Comparison of ENCODE assay signal across 9 cellular contexts in the genomic region with DNA sequence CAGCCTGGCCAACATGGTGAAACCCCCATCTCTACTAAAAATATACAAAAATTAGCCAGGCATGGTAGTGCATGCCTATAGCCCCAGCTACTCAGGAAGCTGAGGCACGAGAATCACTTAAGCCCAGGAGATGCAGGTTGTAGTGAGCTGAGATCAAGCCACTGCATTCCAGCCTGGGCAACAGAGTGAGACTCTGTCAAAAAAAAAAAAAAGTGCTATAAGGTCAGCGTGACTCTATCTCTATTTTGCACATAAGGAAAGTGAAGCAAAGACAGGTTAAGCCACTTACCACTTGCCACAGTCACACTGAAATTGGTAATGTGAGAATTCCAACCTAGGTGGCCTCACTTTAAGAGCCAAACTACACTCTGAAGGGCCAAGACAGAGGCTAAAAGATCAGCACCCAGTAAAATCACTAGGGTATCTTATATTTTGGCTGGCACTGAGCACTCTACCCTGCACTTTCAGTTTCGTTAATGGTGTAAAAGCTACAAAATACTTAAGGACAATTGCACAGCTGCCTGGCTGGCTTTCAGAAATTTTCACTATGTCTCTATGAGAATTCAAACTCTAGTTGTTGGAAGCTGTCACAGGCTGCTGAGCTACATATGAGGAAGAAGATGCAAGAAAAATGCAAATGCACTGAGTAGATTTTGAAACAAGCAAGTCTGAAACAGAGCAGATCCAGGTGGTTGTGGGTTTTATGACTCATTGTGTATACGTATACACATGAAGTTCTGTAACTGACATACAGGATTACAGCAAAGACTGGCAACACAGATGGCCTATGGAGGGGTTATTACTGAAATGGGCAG. TPM values are rescaled to one million over a fixed set of nuclear protein-coding genes. Genes with fewer than 3 reads are reported as not detected.
DNase-seq lines count a peak whose midpoint lies in the region; ATAC-seq, FAIRE-seq and TF ChIP-seq lines count a peak whose summit lies in the region.
"Had no signal": no experiment of that assay in that cellular context is flagged by ENCODE, and none has a peak within 500 bp of the region (broad histone marks: within the 10 kb centered on the region; RNA-seq: fewer than 3 reads in every experiment).

No MANE protein-coding gene starts in this region.

- peaks cover 24 to 43% (median 33%) of the 10 kb centered on the region in 4 donors for H3K4me1 Mint-ChIP-seq in CD4-positive, alpha-beta memory T cell

- ATAC-seq in GM19023 (IDR thresholded peaks at IDR 0.05; ENCODE audit: unreplicated experiment) (peak; percentile 92), HG03103 (IDR thresholded peaks at IDR 0.05; ENCODE audit: low read depth, unreplicated experiment) (peak; percentile 92), pancreas (peak; percentile 47 to 85 (median 73))
- ATAC-seq: Panc1 had no signal

- peak overlapping the region; percentile 72 for H3K27ac ChIP-seq in CD4-positive, alpha-beta memory T cell (ENCODE audit: low read depth, low read length)
- H3K27ac ChIP-seq in pancreas = peak overlapping the region in 2 of 4 donors; percentile 40 to 65

- H3K4me1 ChIP-seq in CD4-positive, alpha-beta memory T cell (ENCODE audit: insufficient read depth, low read length) = peaks cover 38% of the 10 kb centered on the region
- H3K4me1 ChIP-seq in pancreas = peaks cover 0 to 7% (median 0%) of the 10 kb centered on the region in 3 donors

- peak overlapping the region; percentile 18 to 41 for H3K4me3 ChIP-seq in CD4-positive, alpha-beta memory T cell (ENCODE audit: low read length in 2 of 2)
- H3K4me3 ChIP-seq in pancreas = peak overlapping the region in 1 of 4 donors; percentile 11

- H3K9me3 ChIP-seq in CD4-positive, alpha-beta memory T cell (ENCODE audit: control insufficient read depth in 1 of 2, low read length in 2 of 2) = no peaks in the 10 kb centered on the region
- no peaks in the 10 kb centered on the region for H3K9me3 ChIP-seq in pancreas

- POLR2A ChIA-PET in CD4-positive, alpha-beta memory T cell (lab: Charles Lee; ENCODE audit: partially characterized antibody) = interaction anchor here (0.5 to 2.8 kb wide), 13 partner anchors 10 to 82 kb away, joined by 3 to 18 read pairs (median 5); partner anchors contain the start of genes EPM2AIP1, MLH1 and TRANK1

- WGBS in pancreas, 2 donors = 63 to 68% methylated on average over 4 of the region's 4 CpGs

- H3K9me3 Mint-ChIP-seq in CD4-positive, alpha-beta memory T cell = no peaks in the 10 kb centered on the region

- FAIRE-seq in pancreas (lab: Jason Lieb, UNC) = no peak

- H3K36me3 ChIP-seq in CD4-positive, alpha-beta memory T cell (ENCODE audit: insufficient read depth, low read length) = no peaks in the 10 kb centered on the region
- no peaks in the 10 kb centered on the region for H3K36me3 ChIP-seq in pancreas

- H3K27ac Mint-ChIP-seq in CD4-positive, alpha-beta memory T cell = peak overlapping the region; percentile 66 to 95 (median 84)

- DNase-seq in CD4-positive, alpha-beta memory T cell = peak; percentile 54 to 84 (median 65)
- DNase-seq in RPMI8226 = peak; percentile 92
- DNase-seq in dermis blood vessel endothelial cell = peak; percentile 33
- no peak for DNase-seq in pancreas
- DNase-seq in amygdala (lab: John Stamatoyannopoulos, UW) = no peak
- no peak for DNase-seq in DMS114 treated with DMSO at 0.1 percent for 48 hours (lab: John Stamatoyannopoulos, UW; ENCODE audit: unreplicated experiment)

- H3K4me3 Mint-ChIP-seq in CD4-positive, alpha-beta memory T cell = peak overlapping the region; percentile 61 to 84 (median 79)

- no peaks in the 10 kb centered on the region for H3K27me3 Mint-ChIP-seq in CD4-positive, alpha-beta memory T cell

- H3K27me3 ChIP-seq in CD4-positive, alpha-beta memory T cell (ENCODE audit: insufficient read depth, low read length) = no peaks in the 10 kb centered on the region
- H3K27me3 ChIP-seq in pancreas = no peaks in the 10 kb centered on the region

- peaks cover 0 to 8% of the 10 kb centered on the region in 2 donors for H3K36me3 Mint-ChIP-seq in CD4-positive, alpha-beta memory T cell

- CTCF ChIA-PET in CD4-positive, alpha-beta memory T cell (lab: Charles Lee; ENCODE audit: partially characterized antibody) = interaction anchor here (0.5 to 2.8 kb wide), 10 partner anchors 9 to 81 kb away, joined by 3 to 20 read pairs (median 5); partner anchors contain the start of genes EPM2AIP1, MLH1 and TRANK1

- no peak for TF ChIP-seq CTCF in pancreas (IDR thresholded peaks at IDR 0.05)

- intact Hi-C loops in CD4-positive, alpha-beta memory T cell (cut with micrococcal nuclease) = loop anchor here (1.0 to 2.0 kb wide), 3 partner anchors 32 to 81 kb away; partner anchors contain the start of genes EPM2AIP1 and MLH1
- intact Hi-C loops in pancreas (cut with DNase I) = no loop called here

RNA-seq across cellular contexts. Expression of gene TRANK1, which starts 32.7 kb away (rescaled TPM):
- total RNA-seq in CD4-positive, alpha-beta memory T cell = 100 to 1,000 TPM; 151 to 155 TPM
- 10 to 100 TPM in 1 of 2 donors, 1 to 10 TPM in 1; 9.6 to 43.9 TPM for polyA plus RNA-seq in CD4-positive, alpha-beta memory T cell
- 13.6 and 13.9 TPM in 2 replicates for total RNA-seq in dermis blood vessel endothelial cell
- 10 to 100 TPM in 1 of 6 donors, 1 to 10 TPM in 5; 2.5 to 14.6 (median 4.2) TPM for total RNA-seq in pancreas
- 1 to 10 TPM; 1.7 to 1.8 TPM for polyA plus RNA-seq in pancreas

Comparison
In these comparisons a context has a peak if more than half of its experiments do, and no peak if none do; other contexts are left out.
1. DNase-seq: peak in CD4-positive, alpha-beta memory T cell (5 of 5), RPMI8226 (single experiment) and dermis blood vessel endothelial cell (single experiment); none in pancreas (0 of 6), amygdala (0 of 56) and DMS114 treated with DMSO at 0.1 percent for 48 hours (single experiment).
2. RNA of gene TRANK1, which starts 32.7 kb away (total RNA-seq): 151 to 155 TPM in CD4-positive, alpha-beta memory T cell; 13.6 to 13.9 TPM in dermis blood vessel endothelial cell and 2.5 to 14.6 TPM in pancreas; every median in the first group is over 4 times any median in the second.
3. Peak in every context shown above with its lines, with median percentiles within 50 percentile points of each other: ATAC-seq.